Comparison of ENCODE assay signal across 8 cellular contexts in genomic region chr22:23751441-23751996, GRCh38. TPM values are rescaled to one million over a fixed set of nuclear protein-coding genes. Genes with fewer than 3 reads are reported as not detected.
DNase-seq lines count a peak whose midpoint lies in the region; ATAC-seq, FAIRE-seq and TF ChIP-seq lines count a peak whose summit lies in the region.

No MANE protein-coding gene starts in this region.

- H3K23ac ChIP-seq in H1 (ENCODE audit: insufficient read length), result no peak overlapping the region

- H3K4me2 ChIP-seq in OCI-LY3 (ENCODE audit: low read length) (peak overlapping the region; percentile 98), H1 (ENCODE audit: insufficient read depth in 1 of 2, low read depth in 2 of 2, low read length in 2 of 2) (peak overlapping the region; percentile 74)

- H3K79me1 ChIP-seq in H1 (ENCODE audit: low read depth, low read length), result no peaks in the 10 kb centered on the region

- DNase-seq in AG04450 (ENCODE audit: low read depth, low spot score) (no peak), H1 (ENCODE audit: low read depth in 1 of 2, low spot score in 2 of 2) (no peak), ureter (ENCODE audit: low spot score) (no peak), HuH-7.5 (ENCODE audit: low spot score) (no peak)
- DNase-seq in activated CD4-positive, alpha-beta T cell treated with anti-CD3 and anti-CD28 coated beads, Interleukin-2, amount 50 U/mL, for 1 hour, result no peak

- H4K20me1 ChIP-seq in OCI-LY3 (ENCODE audit: insufficient read depth, low read length) (no peaks in the 10 kb centered on the region), H1 (replicated peaks in 1 of 2; ENCODE audit: control insufficient read depth in 1 of 2, insufficient read depth in 2 of 2, low read length in 2 of 2) (no peaks in the 10 kb centered on the region)

- H4K91ac ChIP-seq in H1 (replicated peaks; ENCODE audit: insufficient read length, low read length), result peak overlapping the region; percentile 98

- H3K27ac ChIP-seq in AG04450 (ENCODE audit: low read depth, low read length) (peak overlapping the region; percentile 77), OCI-LY3 (ENCODE audit: low read length) (peak overlapping the region; percentile 76), H1 (ENCODE audit: low read depth, low read length) (peak overlapping the region; percentile 78), muscle layer of colon (ENCODE audit: low read depth, low read length) (peak overlapping the region; percentile 95)

- no peaks in the 10 kb centered on the region; the same call in 1 of the 2 replicates for H3K9me3 ChIP-seq in AG04450 (ENCODE audit: control insufficient read depth, insufficient read depth, low read length)
- H3K9me3 ChIP-seq in OCI-LY3 (ENCODE audit: insufficient read depth, low read length), result no peaks in the 10 kb centered on the region
- H3K9me3 ChIP-seq in H1 (ENCODE audit: insufficient read depth in 2 of 2, low read depth in 1 of 2, low read length in 1 of 2), result no peaks in the 10 kb centered on the region
- no peaks in the 10 kb centered on the region for H3K9me3 ChIP-seq in muscle layer of colon (ENCODE audit: low read length)

- no peak overlapping the region for H2BK120ac ChIP-seq in H1 (replicated peaks; ENCODE audit: low read depth, low read length)

- 0 out of 3 replicates have a peak, but pooled peaks of 1 of the 2 experiments have one; percentile 33 for TF ChIP-seq POLR2A in H1 (IDR thresholded peaks at IDR 0.05; ENCODE audit: control extremely low read depth in 1 of 2, low read depth in 2 of 2, low read length in 2 of 2)

- H3K36me3 ChIP-seq in OCI-LY3 (replicated peaks; ENCODE audit: low read depth, low read length) (no peaks in the 10 kb centered on the region), H1 (ENCODE audit: control insufficient read depth in 2 of 4, insufficient read depth in 4 of 4, low read length in 3 of 4) (no peaks in the 10 kb centered on the region), muscle layer of colon (ENCODE audit: insufficient read depth, low read length) (no peaks in the 10 kb centered on the region)

- 0 out of 2 replicates have a peak overlapping the region, but pooled peaks have one; percentile 60 for H2BK12ac ChIP-seq in H1 (ENCODE audit: low read depth, low read length)

- TF ChIP-seq RAD21 in H1 (IDR thresholded peaks at IDR 0.05 in 1 of 2, conservative IDR thresholded peaks at IDR 0.05 in 1 of 2; ENCODE audit: low read depth in 2 of 2, low read length in 2 of 2), result no peak

- H4K8ac ChIP-seq in H1 (ENCODE audit: extremely low read depth, insufficient read depth, low read length), result peak overlapping the region; percentile 99

- H2BK20ac ChIP-seq in H1 (ENCODE audit: low read length), result no peak overlapping the region

- 31% methylated on average over 21 of the region's 22 CpGs; no CpG with 5 or more reads in 1 of the 2 experiments for WGBS in H1 (ENCODE audit: extremely low coverage in 1 of 2, insufficient coverage in 1 of 2, insufficient read length in 1 of 2, insufficient replicate concordance in 2 of 2, low coverage in 1 of 2, low lambda C conversion rate in 2 of 2, missing lambda C conversion rate in 1 of 2), 2 experiments

- FAIRE-seq in H1 (lab: Jason Lieb, UNC), result no peak

- no peak overlapping the region for H3K14ac ChIP-seq in H1 (ENCODE audit: insufficient read length)

- peaks cover 11% of the 10 kb centered on the region; the same call in 1 of the 2 replicates for H3K23me2 ChIP-seq in H1 (ENCODE audit: low read depth, low read length)

- no peak for TF ChIP-seq EP300 in H1 (IDR thresholded peaks at IDR 0.05; ENCODE audit: borderline replicate concordance in 1 of 2, low read depth in 2 of 2, low read length in 2 of 2)

- POLR2A ChIA-PET in AG04450 (lab: Yijun Ruan, JAX) (interaction anchor here (0.6 to 1.0 kb wide), 2 partner anchors 23 to 521 kb away, joined by 3 read pairs; no protein-coding TSS in a partner anchor), H1 (lab: Charles Lee; ENCODE audit: partially characterized antibody) (interaction anchor here (0.9 to 2.3 kb wide), 5 partner anchors 12 to 106 kb away, joined by 3 to 8 read pairs (median 3); partner anchors contain the start of genes CHCHD10 and SLC2A11)

- peak overlapping the region; percentile 98 for H4K5ac ChIP-seq in H1 (ENCODE audit: insufficient read length, low read depth, low read length)

- H2AFZ ChIP-seq in OCI-LY3 (ENCODE audit: low read depth, low read length), result peak overlapping the region; percentile 62; the same call in 1 of the 2 replicates
- no peak overlapping the region; the same call in 1 of the 2 replicates for H2AFZ ChIP-seq in H1 (ENCODE audit: low read length)

- no peaks in the 10 kb centered on the region for H3K27me3 ChIP-seq in AG04450 (ENCODE audit: control insufficient read depth, insufficient read depth, low read length)
- no peaks in the 10 kb centered on the region for H3K27me3 ChIP-seq in OCI-LY3 (ENCODE audit: low read depth, low read length)
- no peaks in the 10 kb centered on the region for H3K27me3 ChIP-seq in H1 (replicated peaks in 1 of 4; ENCODE audit: control insufficient read depth in 3 of 4, extremely low read depth in 1 of 4, insufficient read depth in 3 of 4, low read length in 3 of 4)
- H3K27me3 ChIP-seq in muscle layer of colon (ENCODE audit: control insufficient read depth in 1 of 2, insufficient read depth in 2 of 2, low read length in 2 of 2), result no peaks in the 10 kb centered on the region

- CTCF ChIA-PET in AG04450 (lab: Charles Lee), result interaction anchor here (1.5 to 2.0 kb wide), 3 partner anchors 16 to 98 kb away, joined by 4 to 9 read pairs (median 7); partner anchors contain the start of gene CHCHD10
- CTCF ChIA-PET in H1 (lab: Charles Lee; ENCODE audit: partially characterized antibody), result interaction anchor here (2.2 kb wide), 1 partner anchor 17 kb away, joined by 6 read pairs; no protein-coding TSS in a partner anchor

- H3K4me1 ChIP-seq in OCI-LY3 (ENCODE audit: low read length) (peaks cover 50% of the 10 kb centered on the region), H1 (replicated peaks in 1 of 4; ENCODE audit: control insufficient read depth in 3 of 4, insufficient read depth in 4 of 4, low read length in 3 of 4) (peaks cover 0 to 6% (median 2%) of the 10 kb centered on the region in 4 experiments; a peak in 3 of 7 replicates), muscle layer of colon (ENCODE audit: insufficient read depth, low read length) (peaks cover 10% of the 10 kb centered on the region)

- no peak overlapping the region for H3K4ac ChIP-seq in H1 (replicated peaks; ENCODE audit: insufficient read length, low read depth, low read length)

- TF ChIP-seq CTCF in AG04450 (IDR thresholded peaks at IDR 0.05; ENCODE audit: low read depth, low read length) (no peak), OCI-LY3 (IDR thresholded peaks at IDR 0.05; ENCODE audit: low read depth, low read length) (no peak), H1 (IDR thresholded peaks at IDR 0.05; ENCODE audit: control extremely low read depth in 1 of 3, insufficient read depth in 1 of 3, low read depth in 1 of 3, low read length in 3 of 3) (no peak)

- H3K56ac ChIP-seq in H1 (replicated peaks; ENCODE audit: insufficient read length, low read depth, low read length), result peak overlapping the region; percentile 86

- peak overlapping the region; percentile 87 for H3K18ac ChIP-seq in H1 (ENCODE audit: extremely low read depth, low read length)

- H2AK5ac ChIP-seq in H1 (ENCODE audit: low read depth, low read length), result no peak overlapping the region

- peak overlapping the region; percentile 97; the same call in 1 of the 2 replicates for H2BK15ac ChIP-seq in H1 (ENCODE audit: low read length)

- peak; percentile 6 for ATAC-seq in GM19467 (IDR thresholded peaks at IDR 0.05; ENCODE audit: unreplicated experiment)

- peak overlapping the region; percentile 87 for H2BK5ac ChIP-seq in H1 (ENCODE audit: low read depth, low read length)

- H3K79me2 ChIP-seq in OCI-LY3 (ENCODE audit: low read length) (no peaks in the 10 kb centered on the region), H1 (ENCODE audit: control insufficient read depth in 1 of 2, insufficient read depth in 2 of 2, low read length in 2 of 2) (no peaks in the 10 kb centered on the region)

- H3K9ac ChIP-seq in OCI-LY3 (ENCODE audit: low read length) (peak overlapping the region; percentile 87), H1 (replicated peaks in 1 of 4; ENCODE audit: extremely low read depth in 1 of 4, low read depth in 3 of 4, low read length in 3 of 4) (peak overlapping the region; percentile 71 to 78 (median 73)), muscle layer of colon (ENCODE audit: low read length) (peak overlapping the region; percentile 71)

- peak overlapping the region; percentile 92 for H3K4me3 ChIP-seq in AG04450 (ENCODE audit: low read depth, low read length)
- H3K4me3 ChIP-seq in OCI-LY3 (ENCODE audit: low read length), result peak overlapping the region; percentile 91
- peak overlapping the region; percentile 56 to 78 (median 74) for H3K4me3 ChIP-seq in H1 (ENCODE audit: extremely low read depth in 1 of 4, insufficient read depth in 2 of 4, low read depth in 3 of 4, low read length in 4 of 4)
- H3K4me3 ChIP-seq in muscle layer of colon (ENCODE audit: low read depth in 1 of 2, low read length in 2 of 2), result peak overlapping the region; percentile 82 to 94

RNA-seq across cellular contexts. Expression of gene ZNF70, which starts 0.6 kb away (rescaled TPM):
- polyA plus RNA-seq in AG04450 (2011; rRNA removed) (1.6 and 2.8 TPM in 2 replicates), H1 (2011; rRNA removed) (1.1 and 1.2 TPM in 2 replicates)
- polyA minus RNA-seq in AG04450 (2011; rRNA and poly(A)+ RNA removed), result 8.8 and 10.1 TPM in 2 replicates
- total RNA-seq in H1 (2021; fragmentation: NEBNext Ultra II Directional; extraction: Animal tissue kit (Norgen Biotek cat#: 25700)), result 2.6 and 3.2 TPM in 2 replicates
- polyA plus RNA-seq in H1 (2011; cell fraction: cytosol; rRNA removed), result 0.89 TPM
- polyA plus RNA-seq in H1 (2011; cell fraction: nucleus; rRNA removed), result 2.0 TPM
- 1.2 to 1.7 TPM (median 1.3 TPM) in 4 replicates for polyA plus RNA-seq in H1 (2012, experiment 1 of 2)
- 1.00 TPM for polyA plus RNA-seq in H1 (2012, experiment 2 of 2)
- 1.6 TPM for polyA plus RNA-seq in H1 (2013, experiment 1 of 2)
- polyA plus RNA-seq in H1 (2013, experiment 2 of 2), result 1.5 TPM
- polyA minus RNA-seq in H1 (2011; rRNA and poly(A)+ RNA removed), result 2.6 and 2.7 TPM in 2 replicates
- polyA minus RNA-seq in H1 (2011; cell fraction: cytosol; rRNA and poly(A)+ RNA removed), result 1.5 TPM
- polyA minus RNA-seq in H1 (2011; cell fraction: nucleus; rRNA and poly(A)+ RNA removed), result 2.0 TPM
- 9.0 TPM for total RNA-seq in ureter

RNA-seq across cellular contexts. Expression of gene VPREB3, which starts 2.7 kb away (rescaled TPM):
- polyA plus RNA-seq in AG04450 (2011; rRNA removed), result not detected in 2 replicates
- polyA minus RNA-seq in AG04450 (2011; rRNA and poly(A)+ RNA removed), result not detected in 2 replicates
- 0.52 and 0.77 TPM in 2 replicates for total RNA-seq in H1 (2021; fragmentation: NEBNext Ultra II Directional; extraction: Animal tissue kit (Norgen Biotek cat#: 25700))
- polyA plus RNA-seq in H1 (2011; rRNA removed), result 4.0 and 4.6 TPM in 2 replicates
- 1.8 TPM for polyA plus RNA-seq in H1 (2011; cell fraction: cytosol; rRNA removed)
- polyA plus RNA-seq in H1 (2011; cell fraction: nucleus; rRNA removed), result 1.6 TPM
- 0.51 to 1.8 TPM (median 0.82 TPM) in 3 of 4 replicates, not detected in the other for polyA plus RNA-seq in H1 (2012, experiment 1 of 2)
- polyA plus RNA-seq in H1 (2012, experiment 2 of 2), result 1.7 TPM
- polyA plus RNA-seq in H1 (2013, experiment 1 of 2), result 0.99 TPM
- polyA plus RNA-seq in H1 (2013, experiment 2 of 2), result 1.3 TPM
- polyA minus RNA-seq in H1 (2011; rRNA and poly(A)+ RNA removed), result 0.98 and 1.1 TPM in 2 replicates
- 2.9 TPM for polyA minus RNA-seq in H1 (2011; cell fraction: cytosol; rRNA and poly(A)+ RNA removed)
- polyA minus RNA-seq in H1 (2011; cell fraction: nucleus; rRNA and poly(A)+ RNA removed), result 2.1 TPM
- total RNA-seq in ureter, result not detected

RNA-seq across cellular contexts. Expression of gene C22orf15, which starts 11.3 kb away (rescaled TPM):
- polyA plus RNA-seq in AG04450 (2011; rRNA removed) (2.1 and 2.9 TPM in 2 replicates), H1 (2011; rRNA removed) (4.2 and 6.9 TPM in 2 replicates)
- polyA minus RNA-seq in AG04450 (2011; rRNA and poly(A)+ RNA removed), result 0.78 and 2.0 TPM in 2 replicates
- total RNA-seq in H1 (2021; fragmentation: NEBNext Ultra II Directional; extraction: Animal tissue kit (Norgen Biotek cat#: 25700)), result 2.3 and 4.9 TPM in 2 replicates
- polyA plus RNA-seq in H1 (2011; cell fraction: cytosol; rRNA removed), result 7.1 TPM
- polyA plus RNA-seq in H1 (2011; cell fraction: nucleus; rRNA removed), result 19.9 TPM
- polyA plus RNA-seq in H1 (2012, experiment 1 of 2), result 3.1 to 5.6 TPM (median 4.3 TPM) in 4 replicates
- polyA plus RNA-seq in H1 (2012, experiment 2 of 2), result 4.1 TPM
- 2.6 TPM for polyA plus RNA-seq in H1 (2013, experiment 1 of 2)
- polyA plus RNA-seq in H1 (2013, experiment 2 of 2), result 3.1 TPM
- 1.3 and 2.0 TPM in 2 replicates for polyA minus RNA-seq in H1 (2011; rRNA and poly(A)+ RNA removed)
- polyA minus RNA-seq in H1 (2011; cell fraction: cytosol; rRNA and poly(A)+ RNA removed), result not detected
- 2.2 TPM for polyA minus RNA-seq in H1 (2011; cell fraction: nucleus; rRNA and poly(A)+ RNA removed)
- total RNA-seq in ureter, result 0.18 TPM

RNA-seq across cellular contexts. Expression of gene CHCHD10, which starts 16.3 kb away (rescaled TPM):
- 10.1 and 16.9 TPM in 2 replicates for polyA plus RNA-seq in AG04450 (2011; rRNA removed)
- polyA minus RNA-seq in AG04450 (2011; rRNA and poly(A)+ RNA removed), result 14.2 and 34.2 TPM in 2 replicates
- 94.5 and 104 TPM in 2 replicates for total RNA-seq in H1 (2021; fragmentation: NEBNext Ultra II Directional; extraction: Animal tissue kit (Norgen Biotek cat#: 25700))
- 58.3 and 109 TPM in 2 replicates for polyA plus RNA-seq in H1 (2011; rRNA removed)
- 40.4 TPM for polyA plus RNA-seq in H1 (2011; cell fraction: cytosol; rRNA removed)
- polyA plus RNA-seq in H1 (2011; cell fraction: nucleus; rRNA removed), result 99.4 TPM
- polyA plus RNA-seq in H1 (2012, experiment 1 of 2), result 92.7 to 174 TPM (median 154 TPM) in 4 replicates
- 107 TPM for polyA plus RNA-seq in H1 (2012, experiment 2 of 2)
- 237 TPM for polyA plus RNA-seq in H1 (2013, experiment 1 of 2)
- polyA plus RNA-seq in H1 (2013, experiment 2 of 2), result 229 TPM
- polyA minus RNA-seq in H1 (2011; rRNA and poly(A)+ RNA removed), result 30.5 and 40.0 TPM in 2 replicates
- polyA minus RNA-seq in H1 (2011; cell fraction: cytosol; rRNA and poly(A)+ RNA removed), result 61.1 TPM
- polyA minus RNA-seq in H1 (2011; cell fraction: nucleus; rRNA and poly(A)+ RNA removed), result 35.8 TPM
- total RNA-seq in ureter, result 232 TPM

RNA-seq across cellular contexts. Expression of gene MMP11, which starts 21.1 kb away (rescaled TPM):
- 5.7 and 9.0 TPM in 2 replicates for polyA plus RNA-seq in AG04450 (2011; rRNA removed)
- 4.7 and 9.7 TPM in 2 replicates for polyA minus RNA-seq in AG04450 (2011; rRNA and poly(A)+ RNA removed)
- 9.6 and 10.2 TPM in 2 replicates for total RNA-seq in H1 (2021; fragmentation: NEBNext Ultra II Directional; extraction: Animal tissue kit (Norgen Biotek cat#: 25700))
- 18.3 and 29.7 TPM in 2 replicates for polyA plus RNA-seq in H1 (2011; rRNA removed)
- 18.5 TPM for polyA plus RNA-seq in H1 (2011; cell fraction: cytosol; rRNA removed)
- 34.3 TPM for polyA plus RNA-seq in H1 (2011; cell fraction: nucleus; rRNA removed)
- polyA plus RNA-seq in H1 (2012, experiment 1 of 2), result 5.6 to 13.4 TPM (median 10.3 TPM) in 4 replicates
- 9.7 TPM for polyA plus RNA-seq in H1 (2012, experiment 2 of 2)
- polyA plus RNA-seq in H1 (2013, experiment 1 of 2), result 7.1 TPM
- polyA plus RNA-seq in H1 (2013, experiment 2 of 2), result 7.1 TPM
- 11.1 and 12.8 TPM in 2 replicates for polyA minus RNA-seq in H1 (2011; rRNA and poly(A)+ RNA removed)
- polyA minus RNA-seq in H1 (2011; cell fraction: cytosol; rRNA and poly(A)+ RNA removed), result 6.0 TPM
- 9.4 TPM for polyA minus RNA-seq in H1 (2011; cell fraction: nucleus; rRNA and poly(A)+ RNA removed)
- 1.5 TPM for total RNA-seq in ureter
